Comparison of ENCODE assay signal across 8 cellular contexts in genomic region chr1:200029624-200030074, GRCh38. TPM values are rescaled to one million over a fixed set of nuclear protein-coding genes. Genes with fewer than 3 reads are reported as not detected.
A peak's percentile ranks its signal among the peaks of the same experiment; 100 is the strongest.
DNase-seq lines count a peak whose midpoint lies in the region; ATAC-seq and TF ChIP-seq lines count a peak whose summit lies in the region.

No MANE protein-coding gene starts in this region.

- peaks cover 0 to 63% of the 10 kb centered on the region in 2 donors for H3K27me3 ChIP-seq in breast epithelium

- TF ChIP-seq POLR2A in breast epithelium (IDR thresholded peaks at IDR 0.05) = no peak

- ATAC-seq in HG02759 (IDR thresholded peaks at IDR 0.05; ENCODE audit: unreplicated experiment) = peak; percentile 9
- no peak for ATAC-seq in mucosa of descending colon
- no peak for ATAC-seq in GM18868 (IDR thresholded peaks at IDR 0.05; ENCODE audit: unreplicated experiment)

- H3K4me3 ChIP-seq in breast epithelium (peak overlapping the region; percentile 36 to 61 (median 40)), mucosa of descending colon (peak overlapping the region; percentile 40)

- H3K9me3 ChIP-seq in breast epithelium = no peaks in the 10 kb centered on the region
- H3K9me3 ChIP-seq in mucosa of descending colon = no peaks in the 10 kb centered on the region

- TF ChIP-seq CTCF in 22Rv1 (IDR thresholded peaks at IDR 0.05) (no peak), breast epithelium (IDR thresholded peaks at IDR 0.05) (no peak), mucosa of descending colon (IDR thresholded peaks at IDR 0.05) (no peak)

- H3K36me3 ChIP-seq in breast epithelium = no peaks in the 10 kb centered on the region
- no peaks in the 10 kb centered on the region for H3K36me3 ChIP-seq in mucosa of descending colon (ENCODE audit: low read depth)

- DNase-seq in breast epithelium (ENCODE audit: low spot score in 2 of 2) = no peak
- no peak for DNase-seq in mucosa of descending colon
- DNase-seq in LoVo (ENCODE audit: low spot score) = no peak
- DNase-seq in cerebellum (ENCODE audit: low spot score) = no peak
- DNase-seq in substantia nigra (lab: John Stamatoyannopoulos, UW) = no peak

- peak overlapping the region; percentile 79 for H3K27ac ChIP-seq in 22Rv1
- no peak overlapping the region for H3K27ac ChIP-seq in breast epithelium
- H3K27ac ChIP-seq in substantia nigra (ENCODE audit: low read depth, low read length, poor library complexity, severe bottlenecking) = no peak overlapping the region

- intact Hi-C loops in breast epithelium (cut with DNase I; ENCODE audit: low total_unique reads) (no loop called here), mucosa of descending colon (cut with DNase I, micrococcal nuclease) (no loop called here)

- no peaks in the 10 kb centered on the region for H3K4me1 ChIP-seq in breast epithelium
- H3K4me1 ChIP-seq in mucosa of descending colon (ENCODE audit: low read depth) = peaks cover 2% of the 10 kb centered on the region

RNA-seq across cellular contexts. Expression of gene NR5A2, which starts 2.1 kb away (rescaled TPM):
- total RNA-seq in breast epithelium (1 to 10 TPM; 4.1 to 5.6 (median 4.9) TPM), mucosa of descending colon (10 to 100 TPM; 32.7 to 75.3 (median 47.9) TPM), cerebellum (1.2 TPM)

Comparison
In these comparisons a context has a peak if more than half of its experiments do, and no peak if none do; other contexts are left out.
1. RNA of gene NR5A2, which starts 2.1 kb away (total RNA-seq): 32.7 to 75.3 TPM in mucosa of descending colon; 4.1 to 5.6 TPM in breast epithelium and 1.2 TPM in cerebellum (single experiment); every median in the first group is over 4 times any median in the second.